Comparison of ENCODE assay signal across 1 cellular context in genomic region chr17:32341857-32342602, GRCh38.
A peak's percentile ranks its signal among the peaks of the same experiment; 100 is the strongest.
TF ChIP-seq lines count a peak whose summit lies in the region.

Gene C17orf75, minus strand, starts transcription at chr17:32342173. Its CDS starts 34 bp downstream, at chr17:32342139.

TF ChIP-seq in HepG2, 621 proteins besides CTCF, POLR2A, EP300 and RAD21 (continued from another document and continues in another):
- peak; percentile 67; the same call in 1 of the 2 replicates for TF ChIP-seq ZSCAN25 (CRISPR knock-in tag; IDR thresholded peaks at IDR 0.05)
- peak; percentile 67; the same call in 1 of the 2 replicates for TF ChIP-seq MAF1 (CRISPR knock-in tag; IDR thresholded peaks at IDR 0.05; ENCODE audit: borderline replicate concordance)
- TF ChIP-seq MED13 (CRISPR knock-in tag; IDR thresholded peaks at IDR 0.05): peak; percentile 75; the same call in 1 of the 2 replicates
- peak; percentile 69; the same call in 1 of the 2 replicates for TF ChIP-seq CSRNP1 (CRISPR knock-in tag; IDR thresholded peaks at IDR 0.05)
- peak; percentile 57; the same call in 1 of the 2 replicates for TF ChIP-seq GMEB2 (CRISPR knock-in tag; IDR thresholded peaks at IDR 0.05; ENCODE audit: low read depth)
- no peak for TF ChIP-seq CEBPZ (IDR thresholded peaks at IDR 0.05; ENCODE audit: low read length)
- peak; percentile 98 for TF ChIP-seq YEATS4 (CRISPR knock-in tag; IDR thresholded peaks at IDR 0.05; ENCODE audit: borderline replicate concordance)
- TF ChIP-seq HIC2 (CRISPR knock-in tag; IDR thresholded peaks at IDR 0.05; ENCODE audit: low read depth): peak; percentile 58; the same call in 1 of the 2 replicates
- no peak for TF ChIP-seq DBP (CRISPR knock-in tag; IDR thresholded peaks at IDR 0.05; ENCODE audit: not compliant biosample characterization)
- TF ChIP-seq GATAD2A (CRISPR knock-in tag; IDR thresholded peaks at IDR 0.05): peak; percentile 83
- no peak for TF ChIP-seq ZNF562 (CRISPR knock-in tag; IDR thresholded peaks at IDR 0.05; ENCODE audit: borderline replicate concordance)
- 0 out of 2 replicates have a peak, but pooled peaks have one; percentile 43 for TF ChIP-seq ZNF280D (CRISPR knock-in tag; IDR thresholded peaks at IDR 0.05)
- TF ChIP-seq ZXDC (CRISPR knock-in tag; IDR thresholded peaks at IDR 0.05): no peak
- TF ChIP-seq SIN3A (IDR thresholded peaks at IDR 0.05; ENCODE audit: borderline replicate concordance, low read depth, low read length): peak; percentile 69; the same call in 1 of the 2 replicates
- TF ChIP-seq ZNF275 (CRISPR knock-in tag; IDR thresholded peaks at IDR 0.05; ENCODE audit: borderline replicate concordance): 0 out of 2 replicates have a peak, but pooled peaks have one; percentile 63
- TF ChIP-seq MAFK (conservative IDR thresholded peaks at IDR 0.05 in 1 of 2, IDR thresholded peaks at IDR 0.05 in 1 of 2; ENCODE audit: low read length in 2 of 2): no peak
- 0 out of 2 replicates have a peak, but pooled peaks have one; percentile 45 for TF ChIP-seq ZNF609 (CRISPR knock-in tag; IDR thresholded peaks at IDR 0.05; ENCODE audit: borderline replicate concordance)
- peak; percentile 81; the same call in 1 of the 2 replicates for TF ChIP-seq ZSCAN31 (CRISPR knock-in tag; IDR thresholded peaks at IDR 0.05; ENCODE audit: low read depth)
- TF ChIP-seq ZNF124 (CRISPR knock-in tag; IDR thresholded peaks at IDR 0.05): peak; percentile 61; the same call in 1 of the 2 replicates
- TF ChIP-seq ZMYM4 (CRISPR knock-in tag; IDR thresholded peaks at IDR 0.05): peak; percentile 80
- 0 out of 2 replicates have a peak, but pooled peaks have one; percentile 78 for TF ChIP-seq MYPOP (CRISPR knock-in tag; IDR thresholded peaks at IDR 0.05)
- TF ChIP-seq ZNF224 (CRISPR knock-in tag; IDR thresholded peaks at IDR 0.05): peak; percentile 75; the same call in 1 of the 2 replicates
- no peak; the same call in 1 of the 2 replicates for TF ChIP-seq ZNF607 (CRISPR knock-in tag; IDR thresholded peaks at IDR 0.05; ENCODE audit: borderline replicate concordance)
- TF ChIP-seq EEA1 (CRISPR knock-in tag; IDR thresholded peaks at IDR 0.05; ENCODE audit: borderline replicate concordance): peak; percentile 21; the same call in 1 of the 2 replicates
- peak; percentile 57 for TF ChIP-seq ZNF652 (CRISPR knock-in tag; IDR thresholded peaks at IDR 0.05; ENCODE audit: borderline replicate concordance, low read depth)
